11 cellular contexts compared by ENCODE assay signal in the genomic region with DNA sequence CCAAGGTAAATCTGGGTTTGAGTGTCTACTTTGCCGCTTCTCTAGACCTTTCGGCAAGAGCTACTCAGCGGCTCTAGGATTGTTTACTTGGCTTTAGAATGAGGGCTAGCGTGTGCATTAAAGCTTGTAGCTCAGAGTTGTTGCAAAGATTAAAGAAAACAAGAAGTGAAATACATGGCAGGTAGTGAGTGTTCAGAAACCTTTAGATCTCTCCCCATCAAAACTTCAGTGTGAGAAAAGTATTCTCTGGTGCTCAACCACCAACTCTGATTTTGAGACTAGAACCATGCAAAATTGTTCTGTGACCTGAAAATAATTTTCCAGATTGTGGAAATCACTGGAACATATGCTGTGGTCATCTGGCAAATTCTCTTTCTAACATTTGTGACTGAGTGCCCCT.
A peak's percentile ranks its signal among the peaks of the same experiment; 100 is the strongest.
DNase-seq lines count a peak whose midpoint lies in the region; ATAC-seq and TF ChIP-seq lines count a peak whose summit lies in the region.
"Had no signal": no experiment of that assay in that cellular context is flagged by ENCODE, and none has a peak within 500 bp of the region (broad histone marks: within the 10 kb centered on the region; RNA-seq: fewer than 3 reads in every experiment).

No MANE protein-coding gene starts in this region.

- H3K4me1 ChIP-seq in ascending aorta: no peaks in the 10 kb centered on the region
- no peaks in the 10 kb centered on the region for H3K4me1 ChIP-seq in Caco-2

- ATAC-seq in GM18858 (IDR thresholded peaks at IDR 0.05; ENCODE audit: unreplicated experiment) (peak; percentile 63), GM21526 (IDR thresholded peaks at IDR 0.05; ENCODE audit: low FRiP score, unreplicated experiment) (peak; percentile 72), HG03097 (IDR thresholded peaks at IDR 0.05; ENCODE audit: low FRiP score, unreplicated experiment) (peak; percentile 44)

- CTCF ChIA-PET in Caco-2 (lab: Charles Lee): no interaction called here

- no peaks in the 10 kb centered on the region for H3K36me3 Mint-ChIP-seq in Caco-2 (ENCODE audit: insufficient read depth, unreplicated experiment)

- no TSS peak for BruUV-seq in Caco-2 (replicated peaks; lab: Mats Ljungman, UMichigan)

- intact Hi-C loops in ascending aorta (cut with DNase I): no loop called here
- intact Hi-C loops in Caco-2 (cut with micrococcal nuclease; ENCODE audit: unreplicated experiment): loop anchor here (1.0 kb wide), 2 partner anchors 173 to 420 kb away; no protein-coding TSS in a partner anchor

- no peaks in the 10 kb centered on the region for H3K27me3 ChIP-seq in ascending aorta
- H3K27me3 ChIP-seq in Caco-2 (replicated peaks; ENCODE audit: control insufficient read depth, insufficient read depth, low read length): no peaks in the 10 kb centered on the region
- H3K27me3 ChIP-seq: BLaER1 treated with 17β-estradiol and CSF1 and Interleukin-3, amounts not matched to agents 10 nM and 100 nM had no signal

- in situ Hi-C loops in astrocyte of the cerebellum (cut with HindIII; ENCODE audit: low sequenced_read_pairs): no loop called here

- no peak overlapping the region for H3K4me3 Mint-ChIP-seq in Caco-2 (ENCODE audit: unreplicated experiment)

- H3K9me3 ChIP-seq in ascending aorta (no peaks in the 10 kb centered on the region), Caco-2 (no peaks in the 10 kb centered on the region)
- H3K9me3 ChIP-seq: BLaER1 treated with 17β-estradiol and CSF1 and Interleukin-3, amounts not matched to agents 10 nM and 100 nM had no signal

- H3K4me1 Mint-ChIP-seq in Caco-2 (ENCODE audit: low read depth, unreplicated experiment): no peaks in the 10 kb centered on the region

- H3K4me3 ChIP-seq in astrocyte of the cerebellum (ENCODE audit: low read depth, low read length) (no peak overlapping the region), ascending aorta (no peak overlapping the region), Caco-2 (ENCODE audit: low read depth, low read length) (no peak overlapping the region)
- H3K4me3 ChIP-seq: BLaER1 treated with 17β-estradiol and CSF1 and Interleukin-3, amounts not matched to agents 10 nM and 100 nM had no signal

- DNase-seq in astrocyte of the cerebellum (ENCODE audit: low read depth) (peak; percentile 22), globus pallidus (ENCODE audit: low spot score) (no peak), ascending aorta (ENCODE audit: low spot score in 2 of 2) (no peak), anterior cingulate cortex (lab: John Stamatoyannopoulos, UW) (no peak), Caco-2 (no peak)
- DNase-seq: activated CD8-positive, alpha-beta memory T cell treated with anti-CD3 and anti-CD28 coated beads, Interleukin-2, amount 50 U/mL, for 48 hours; stimulated activated CD4-positive, alpha-beta T cell treated with anti-CD3 and anti-CD28 coated beads, Interleukin-1b, Interleukin-23, amount 100 ng/mL, for 48 hours had no signal

- TF ChIP-seq CTCF in astrocyte of the cerebellum (IDR thresholded peaks at IDR 0.05; ENCODE audit: low read depth, low read length, missing control alignments) (no peak), ascending aorta (IDR thresholded peaks at IDR 0.05) (no peak), Caco-2 (IDR thresholded peaks at IDR 0.05; ENCODE audit: insufficient read depth in 1 of 2, low read depth in 1 of 2, low read length in 1 of 2, severe bottlenecking in 1 of 2, unreplicated experiment in 1 of 2) (no peak)

- H3K27ac ChIP-seq in ascending aorta: no peak overlapping the region
- H3K27ac ChIP-seq: BLaER1 treated with 17β-estradiol and CSF1 and Interleukin-3, amounts not matched to agents 10 nM and 100 nM had no signal

- no peaks in the 10 kb centered on the region for H3K36me3 ChIP-seq in ascending aorta
- H3K36me3 ChIP-seq in Caco-2 (ENCODE audit: control insufficient read depth, insufficient read depth, low read length): no peaks in the 10 kb centered on the region
- H3K36me3 ChIP-seq: BLaER1 treated with 17β-estradiol and CSF1 and Interleukin-3, amounts not matched to agents 10 nM and 100 nM had no signal

- H3K9me3 Mint-ChIP-seq in Caco-2 (ENCODE audit: unreplicated experiment): no peaks in the 10 kb centered on the region

- no peak overlapping the region for H3K27ac Mint-ChIP-seq in Caco-2 (ENCODE audit: unreplicated experiment)

- POLR2A ChIA-PET in Caco-2 (lab: Charles Lee): no interaction called here

- no peaks in the 10 kb centered on the region for H3K27me3 Mint-ChIP-seq in Caco-2 (ENCODE audit: insufficient read depth, unreplicated experiment)
